In the genomic region with DNA sequence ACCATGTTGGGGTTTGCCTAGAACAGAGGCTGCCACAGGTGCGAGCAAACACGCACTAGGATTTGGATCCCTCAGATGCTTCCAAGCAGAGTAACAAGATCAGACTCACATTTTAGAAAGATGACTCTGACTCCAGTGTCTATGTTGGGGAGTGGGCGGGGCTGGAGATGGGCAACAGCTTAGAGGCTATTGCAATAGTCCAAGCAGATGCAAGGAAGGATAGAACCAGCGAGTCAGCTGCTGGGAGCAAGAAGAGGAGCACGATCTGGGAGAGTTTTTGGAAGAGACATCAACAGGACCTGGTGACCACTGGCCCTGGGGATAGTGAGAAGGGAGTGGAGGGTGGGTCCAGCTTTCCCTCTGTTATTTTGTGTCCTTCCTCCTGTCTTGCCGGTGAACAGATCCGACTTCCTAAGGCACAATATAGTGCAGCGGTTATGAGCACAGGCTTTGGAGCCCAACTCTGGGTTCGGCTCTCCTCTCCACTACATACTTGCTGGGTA, we compare ENCODE assay signal across 1 cellular context.
TF ChIP-seq lines count a peak whose summit lies in the region.

No MANE protein-coding gene starts in this region.

TF ChIP-seq in IMR-90, 13 proteins besides CTCF, POLR2A, EP300 and RAD21 (continued from another document):
- TF ChIP-seq RFX5 (IDR thresholded peaks at IDR 0.05; ENCODE audit: low read depth, low read length) (no peak), SMC3 (IDR thresholded peaks at IDR 0.05; ENCODE audit: low read depth, low read length) (no peak), CEBPB (IDR thresholded peaks at IDR 0.05; ENCODE audit: low read depth, low read length) (peak; percentile 75)
